In the genomic region with DNA sequence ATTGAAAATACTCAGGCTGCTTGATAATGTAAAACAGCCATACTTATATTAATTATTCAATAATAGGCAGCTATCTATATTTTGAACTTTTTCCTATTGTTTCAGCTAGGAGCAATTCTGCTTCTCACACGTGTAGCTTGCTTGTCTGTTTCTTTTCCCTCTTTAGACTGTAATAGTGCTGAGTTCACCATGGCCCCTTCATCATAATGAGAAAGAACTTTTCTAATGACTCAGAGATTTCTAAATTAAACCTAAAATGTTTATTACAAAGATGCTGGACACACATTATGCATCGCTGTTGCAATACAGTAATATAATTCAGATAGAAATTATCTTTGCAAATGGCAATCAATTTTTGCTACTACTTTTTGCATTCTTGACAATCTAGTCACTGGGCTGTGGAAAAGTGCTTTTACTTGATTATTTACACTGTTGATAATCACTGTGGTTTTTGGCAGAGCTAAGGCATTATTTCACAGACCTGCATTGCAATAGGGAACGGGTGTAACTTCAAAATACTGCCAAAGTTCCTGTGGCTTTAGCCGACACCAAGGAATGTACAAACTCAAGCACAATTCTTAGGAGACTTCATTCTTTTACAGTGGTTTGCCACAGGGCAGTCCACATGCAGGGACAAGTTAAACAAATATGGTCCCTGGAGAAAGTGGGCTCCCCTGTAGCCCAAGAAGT, we compare ENCODE assay signal across 9 cellular contexts.
DNase-seq lines count a peak whose midpoint lies in the region; ATAC-seq, FAIRE-seq and TF ChIP-seq lines count a peak whose summit lies in the region.
"Had no signal": no experiment of that assay in that cellular context is flagged by ENCODE, and none has a peak within 500 bp of the region (broad histone marks: within the 10 kb centered on the region; RNA-seq: fewer than 3 reads in every experiment).

No MANE protein-coding gene starts in this region.

- no peaks in the 10 kb centered on the region for H4K20me1 ChIP-seq in fibroblast of lung (ENCODE audit: control insufficient read depth, extremely low read depth, insufficient read depth, low read length)
- no peaks in the 10 kb centered on the region for H4K20me1 ChIP-seq in osteoblast (ENCODE audit: insufficient read depth, low read length)

- peak; percentile 99 for DNase-seq in BJ (ENCODE audit: low read depth)
- peak; percentile 99 for DNase-seq in RCC 7860 (ENCODE audit: low spot score)
- DNase-seq in fibroblast of lung (ENCODE audit: low read depth in 2 of 2), result peak; percentile 100
- peak; percentile 66 for DNase-seq in osteoblast (ENCODE audit: insufficient read length, low spot score, missing footprints)
- no peak for DNase-seq in dorsolateral prefrontal cortex
- DNase-seq in caudate nucleus (lab: John Stamatoyannopoulos, UW), result no peak
- DNase-seq: NCI-H524 had no signal

- H3K4me2 ChIP-seq in fibroblast of lung (ENCODE audit: extremely low read depth, insufficient read depth, low read length), result no peak overlapping the region
- peak overlapping the region; percentile 34 for H3K4me2 ChIP-seq in osteoblast (ENCODE audit: insufficient read depth, low read length)

- no peak for TF ChIP-seq CTCF in BJ (IDR thresholded peaks at IDR 0.05; ENCODE audit: insufficient read depth, low read depth, low read length)
- TF ChIP-seq CTCF in fibroblast of lung (conservative IDR thresholded peaks at IDR 0.05 in 1 of 2, IDR thresholded peaks at IDR 0.05 in 1 of 2; ENCODE audit: low read depth in 1 of 2, low read length in 2 of 2), result no peak
- no peak for TF ChIP-seq CTCF in osteoblast (IDR thresholded peaks at IDR 0.05; ENCODE audit: extremely low read depth, low read depth, low read length)
- no peak for TF ChIP-seq CTCF in dorsolateral prefrontal cortex (IDR thresholded peaks at IDR 0.05 in 54 of 56, conservative IDR thresholded peaks at IDR 0.05 in 2 of 56; ENCODE audit: low read depth in 1 of 56, partially characterized antibody in 56 of 56)

- H2AFZ ChIP-seq in fibroblast of lung (ENCODE audit: low read length) (no peak overlapping the region), osteoblast (ENCODE audit: low read length) (no peak overlapping the region)

- intact Hi-C loops in dorsolateral prefrontal cortex (cut with DNase I), result no loop called here

- CTCF ChIA-PET in BJ (lab: Yijun Ruan, JAX), result interaction anchor here (0.7 to 1.6 kb wide), 2 partner anchors 9 to 328 kb away, joined by 3 read pairs; no protein-coding TSS in a partner anchor

- no peak for ATAC-seq in activated CD4-positive, CD25-positive, alpha-beta regulatory T cell treated with anti-CD3 and anti-CD28 coated beads, Interleukin-2, amount 50 U/mL, for 24 hours
- ATAC-seq in HG03439 (IDR thresholded peaks at IDR 0.05; ENCODE audit: unreplicated experiment), result no peak

- H3K36me3 ChIP-seq in BJ (ENCODE audit: control insufficient read depth, insufficient read depth, low read length) (no peaks in the 10 kb centered on the region), fibroblast of lung (ENCODE audit: control insufficient read depth, insufficient read depth, low read length) (no peaks in the 10 kb centered on the region), osteoblast (ENCODE audit: insufficient read depth, low read length) (no peaks in the 10 kb centered on the region)

- no peaks in the 10 kb centered on the region for H3K79me2 ChIP-seq in fibroblast of lung (ENCODE audit: control insufficient read depth, insufficient read depth, low read length)
- H3K79me2 ChIP-seq in osteoblast (ENCODE audit: insufficient read depth, low read length), result no peaks in the 10 kb centered on the region

- no peaks in the 10 kb centered on the region for H3K27me3 ChIP-seq in BJ (ENCODE audit: control insufficient read depth, insufficient read depth, low read length)
- no peaks in the 10 kb centered on the region for H3K27me3 ChIP-seq in fibroblast of lung (ENCODE audit: control insufficient read depth, insufficient read depth, low read length)
- no peaks in the 10 kb centered on the region for H3K27me3 ChIP-seq in osteoblast (ENCODE audit: insufficient read depth, low read length)
- H3K27me3 ChIP-seq in dorsolateral prefrontal cortex, result no peaks in the 10 kb centered on the region

- no peak overlapping the region for H3K9ac ChIP-seq in fibroblast of lung (ENCODE audit: insufficient read depth, low read length)

- POLR2A ChIA-PET in BJ (lab: Charles Lee), result no interaction called here

- H3K4me3 ChIP-seq in BJ (ENCODE audit: low read depth, low read length) (no peak overlapping the region), fibroblast of lung (replicated peaks in 1 of 4; ENCODE audit: control extremely low read depth in 1 of 4, insufficient read depth in 1 of 4, low read depth in 3 of 4, low read length in 4 of 4) (no peak overlapping the region), osteoblast (ENCODE audit: insufficient read depth, low read length) (no peak overlapping the region), dorsolateral prefrontal cortex (no peak overlapping the region)

- H3K4me1 ChIP-seq in fibroblast of lung (ENCODE audit: control insufficient read depth, extremely low read depth, insufficient read depth, low read length) (peaks cover 4% of the 10 kb centered on the region), osteoblast (ENCODE audit: insufficient read depth, low read length) (peaks cover 8% of the 10 kb centered on the region)

- H3K9me3 ChIP-seq in fibroblast of lung (ENCODE audit: control insufficient read depth, insufficient read depth, low read depth, low read length), result no peaks in the 10 kb centered on the region
- H3K9me3 ChIP-seq in osteoblast (ENCODE audit: low read depth, low read length), result no peaks in the 10 kb centered on the region

- peak overlapping the region; percentile 58 for H3K27ac ChIP-seq in fibroblast of lung (ENCODE audit: insufficient read depth, low read length)
- H3K27ac ChIP-seq in osteoblast (ENCODE audit: low read depth, low read length), result peak overlapping the region; percentile 76
- peak overlapping the region in 1 of 59 donors; percentile 23 for H3K27ac ChIP-seq in dorsolateral prefrontal cortex
- H3K27ac ChIP-seq in caudate nucleus (ENCODE audit: low read depth, low read length), result no peak overlapping the region

- peak; percentile 98 for FAIRE-seq in RCC 7860 (lab: Jason Lieb, UNC)

Comparison
In these comparisons a context has a peak if more than half of its experiments do, and no peak if none do; other contexts are left out.
1. DNase-seq: peak in BJ (single experiment), RCC 7860 (single experiment), fibroblast of lung (2 of 2) and osteoblast (single experiment); none in dorsolateral prefrontal cortex (0 of 10) and caudate nucleus (0 of 61).